In the genomic region with DNA sequence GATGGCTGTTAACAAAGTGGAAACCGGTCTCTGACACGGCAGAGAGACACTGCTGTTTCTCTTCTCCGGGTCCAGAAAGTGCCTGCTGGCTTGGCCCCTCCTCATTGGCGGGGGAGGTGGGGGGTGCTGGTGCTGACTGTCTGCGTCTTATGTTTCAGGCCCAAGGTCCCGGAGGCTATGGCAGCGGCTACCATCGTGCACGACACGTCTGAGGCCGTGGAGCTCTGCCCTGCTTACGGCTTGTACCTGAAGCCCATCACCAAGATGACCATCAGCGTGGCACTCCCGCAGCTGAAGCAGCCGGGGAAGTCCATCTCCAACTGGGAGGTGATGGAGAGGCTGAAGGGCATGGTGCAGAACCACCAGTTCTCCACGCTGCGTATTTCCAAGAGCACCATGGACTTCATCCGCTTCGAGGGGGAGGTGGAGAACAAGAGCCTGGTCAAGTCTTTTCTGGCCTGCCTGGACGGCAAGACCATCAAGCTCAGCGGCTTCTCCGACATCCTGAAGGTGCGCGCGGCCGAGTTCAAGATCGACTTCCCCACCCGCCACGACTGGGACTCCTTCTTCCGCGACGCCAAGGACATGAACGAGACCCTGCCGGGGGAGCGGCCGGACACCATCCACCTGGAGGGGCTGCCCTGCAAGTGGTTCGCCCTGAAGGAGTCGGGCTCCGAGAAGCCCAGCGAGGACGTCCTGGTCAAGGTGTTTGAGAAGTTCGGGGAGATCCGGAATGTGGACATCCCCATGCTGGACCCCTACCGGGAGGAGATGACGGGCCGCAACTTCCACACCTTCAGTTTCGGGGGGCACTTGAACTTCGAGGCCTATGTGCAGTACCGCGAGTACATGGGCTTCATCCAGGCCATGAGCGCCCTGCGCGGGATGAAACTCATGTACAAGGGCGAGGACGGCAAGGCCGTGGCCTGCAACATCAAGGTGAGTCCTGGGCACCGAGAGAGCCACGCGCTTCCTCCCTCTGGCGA, we compare ENCODE assay signal across 10 cellular contexts. TPM values are rescaled to one million over a fixed set of nuclear protein-coding genes. Genes with fewer than 3 reads are reported as not detected.
A peak's percentile ranks its signal among the peaks of the same experiment; 100 is the strongest.
DNase-seq lines count a peak whose midpoint lies in the region; ATAC-seq, FAIRE-seq and TF ChIP-seq lines count a peak whose summit lies in the region.
"Had no signal": no experiment of that assay in that cellular context is flagged by ENCODE, and none has a peak within 500 bp of the region (broad histone marks: within the 10 kb centered on the region; RNA-seq: fewer than 3 reads in every experiment).

No MANE protein-coding gene starts in this region.

- intact Hi-C loops in heart right ventricle (cut with DNase I) (loop anchor here in 6 of 10 donors (5.0 to 10.0 kb wide), 5 partner anchors 136 to 201 kb away; a partner anchor contains a TSS), left cardiac atrium (cut with DNase I) (no loop called here), GM12878 (cut with micrococcal nuclease; ENCODE audit: unreplicated experiment) (loop anchor here (10.0 kb wide), 1 partner anchor 259 kb away; a partner anchor contains a TSS), upper lobe of right lung (cut with DNase I) (no loop called here)

- H2AK5ac ChIP-seq in mesenchymal stem cell (ENCODE audit: low read length, severe bottlenecking), result no peak overlapping the region

- no peak overlapping the region for H3K23ac ChIP-seq in mesenchymal stem cell (ENCODE audit: low read length in 2 of 2)

- TF ChIP-seq RAD21 in GM12878 (IDR thresholded peaks at IDR 0.05; ENCODE audit: insufficient read depth, low read depth, low read length), result no peak

- no peaks in the 10 kb centered on the region for H3K9me3 ChIP-seq in heart right ventricle
- no peaks in the 10 kb centered on the region; the same call in 2 of the 3 replicates for H3K9me3 ChIP-seq in GM12878 (replicated peaks; ENCODE audit: control insufficient read depth, insufficient read depth, low read length)
- H3K9me3 ChIP-seq in mesenchymal stem cell (ENCODE audit: control insufficient read depth, low read length), result no peaks in the 10 kb centered on the region
- no peaks in the 10 kb centered on the region for H3K9me3 ChIP-seq in upper lobe of right lung

- H3K18ac ChIP-seq in mesenchymal stem cell (ENCODE audit: low read depth in 1 of 2, low read length in 2 of 2), result no peak overlapping the region

- H3K14ac ChIP-seq in mesenchymal stem cell (ENCODE audit: low read length in 2 of 2), result no peak overlapping the region

- BruUV-seq in GM12878 (replicated peaks; lab: Mats Ljungman, UMichigan), result TSS peak; percentile 55

- no peak for ATAC-seq in heart right ventricle
- no peak for ATAC-seq in left cardiac atrium
- ATAC-seq in GM12878, result no peak
- no peak for ATAC-seq in upper lobe of right lung
- no peak for ATAC-seq in GM19455 (IDR thresholded peaks at IDR 0.05; ENCODE audit: unreplicated experiment)

- POLR2A ChIA-PET in GM12878 (lab: Charles Lee), result no interaction called here

- TF ChIP-seq CTCF in heart right ventricle (IDR thresholded peaks at IDR 0.05), result no peak
- TF ChIP-seq CTCF in GM12878 (IDR thresholded peaks at IDR 0.05 in 2 of 3, conservative IDR thresholded peaks at IDR 0.05 in 1 of 3; ENCODE audit: control insufficient read depth in 2 of 3, extremely low read depth in 1 of 3, insufficient read depth in 1 of 3, low read depth in 3 of 3, low read length in 3 of 3), result no peak
- no peak for TF ChIP-seq CTCF in upper lobe of right lung (IDR thresholded peaks at IDR 0.05)

- H3K9ac ChIP-seq in GM12878 (ENCODE audit: control insufficient read depth, insufficient read depth, low read length) (peak overlapping the region; percentile 92), mesenchymal stem cell (ENCODE audit: low read length) (peak overlapping the region; percentile 94)

- FAIRE-seq in GM12878 (lab: Jason Lieb, UNC), result no peak
- FAIRE-seq: G401.6 had no signal

- 78 to 84% methylated on average over 60 of the region's 60 CpGs for WGBS in heart right ventricle, 2 donors
- 95% methylated on average over 60 of the region's 60 CpGs for WGBS in GM12878 (ENCODE audit: insufficient coverage, insufficient replicate concordance, low lambda C conversion rate, missing lambda C conversion rate)
- WGBS in mesenchymal stem cell, result 95% methylated on average over 60 of the region's 60 CpGs

- peak; percentile 31; the same call in 1 of the 2 replicates for TF ChIP-seq POLR2A in GM12878 (IDR thresholded peaks at IDR 0.05; ENCODE audit: low read depth, low read length)

- no peak overlapping the region for H2BK120ac ChIP-seq in mesenchymal stem cell (ENCODE audit: low read depth, low read length)

- H3K79me2 ChIP-seq in GM12878 (ENCODE audit: control insufficient read depth, insufficient read depth, low read length), result peaks cover 47% of the 10 kb centered on the region

- H3K4ac ChIP-seq in mesenchymal stem cell (ENCODE audit: low read depth in 1 of 2, low read length in 2 of 2), result no peak overlapping the region

- no peaks in the 10 kb centered on the region for H3K27me3 ChIP-seq in heart right ventricle
- no peaks in the 10 kb centered on the region for H3K27me3 ChIP-seq in GM12878 (replicated peaks in 1 of 2; ENCODE audit: control insufficient read depth in 2 of 2, insufficient read depth in 2 of 2, low read length in 1 of 2)
- no peaks in the 10 kb centered on the region for H3K27me3 ChIP-seq in mesenchymal stem cell (ENCODE audit: control insufficient read depth in 1 of 2, insufficient read depth in 1 of 2, low read length in 2 of 2)
- H3K27me3 ChIP-seq in upper lobe of right lung, result no peaks in the 10 kb centered on the region

- H2AFZ ChIP-seq in GM12878 (ENCODE audit: control insufficient read depth, low read depth, low read length) (no peak overlapping the region), mesenchymal stem cell (ENCODE audit: low read depth, low read length) (no peak overlapping the region)

- H3K4me3 ChIP-seq in heart right ventricle (peak overlapping the region in 9 of 10 donors; percentile 67 to 88 (median 76)), GM12878 (peak overlapping the region; percentile 98), mesenchymal stem cell (ENCODE audit: insufficient read depth in 1 of 2, low read depth in 1 of 2, low read length in 2 of 2) (peak overlapping the region in 1 of 2 experiments; percentile 92), upper lobe of right lung (peak overlapping the region; percentile 79)

- RAD21 ChIA-PET in GM12878 (lab: Charles Lee; ENCODE audit: unreplicated experiment), result no interaction called here

- DNase-seq in heart right ventricle, result no peak
- no peak for DNase-seq in left cardiac atrium
- DNase-seq in GM12878 (ENCODE audit: low read depth, low spot score), result no peak
- DNase-seq in mesenchymal stem cell, result no peak
- DNase-seq in upper lobe of right lung, result peak; percentile 63
- no peak for DNase-seq in HuH-7.5 (ENCODE audit: low spot score)
- DNase-seq in T-helper 9 cell, result no peak

- in situ Hi-C loops in GM12878 (cut with MboI), result no loop called here

- H3K36me3 ChIP-seq in heart right ventricle (peaks cover 0 to 51% (median 41%) of the 10 kb centered on the region in 9 donors), GM12878 (ENCODE audit: control insufficient read depth in 2 of 2, insufficient read depth in 2 of 2, low read length in 1 of 2) (peaks cover 26 to 42% of the 10 kb centered on the region in 2 experiments), mesenchymal stem cell (ENCODE audit: control insufficient read depth in 1 of 2, insufficient read depth in 2 of 2, low read depth in 1 of 2, low read length in 2 of 2) (peaks cover 50 to 55% of the 10 kb centered on the region in 2 experiments), upper lobe of right lung (peaks cover 52% of the 10 kb centered on the region)

- H4K91ac ChIP-seq in mesenchymal stem cell (ENCODE audit: low read length), result no peak overlapping the region

- peak overlapping the region in 7 of 10 donors; percentile 83 to 94 (median 92) for H3K27ac ChIP-seq in heart right ventricle
- H3K27ac ChIP-seq in GM12878 (ENCODE audit: control insufficient read depth, insufficient read depth), result no peak overlapping the region
- H3K27ac ChIP-seq in mesenchymal stem cell (ENCODE audit: low read length, poor library complexity, severe bottlenecking), result no peak overlapping the region
- H3K27ac ChIP-seq in upper lobe of right lung, result no peak overlapping the region

- H2BK12ac ChIP-seq in mesenchymal stem cell (ENCODE audit: low read length in 2 of 2), result no peak overlapping the region

- no peak overlapping the region for H2BK5ac ChIP-seq in mesenchymal stem cell (ENCODE audit: low read depth, low read length, poor library complexity, severe bottlenecking)

- H3K4me2 ChIP-seq in GM12878 (ENCODE audit: control insufficient read depth, insufficient read depth) (peak overlapping the region; percentile 94), mesenchymal stem cell (ENCODE audit: low read length, poor library complexity, severe bottlenecking) (peak overlapping the region; percentile 81)

- H4K20me1 ChIP-seq in GM12878 (ENCODE audit: control insufficient read depth, insufficient read depth), result peaks cover 6% of the 10 kb centered on the region

- peaks cover 0 to 41% (median 18%) of the 10 kb centered on the region in 9 donors for H3K4me1 ChIP-seq in heart right ventricle
- H3K4me1 ChIP-seq in GM12878 (ENCODE audit: control insufficient read depth, insufficient read depth, low read length), result peaks cover 26% of the 10 kb centered on the region
- H3K4me1 ChIP-seq in mesenchymal stem cell (ENCODE audit: control insufficient read depth, insufficient read depth, low read depth, low read length), result peaks cover 15% of the 10 kb centered on the region
- H3K4me1 ChIP-seq in upper lobe of right lung, result peaks cover 15% of the 10 kb centered on the region

- peaks cover 18% of the 10 kb centered on the region for H3K79me1 ChIP-seq in mesenchymal stem cell (replicated peaks; ENCODE audit: low read length, poor library complexity, severe bottlenecking)

- CTCF ChIA-PET in GM12878 (lab: Yijun Ruan, JAX), result no interaction called here

- H4K8ac ChIP-seq in mesenchymal stem cell (ENCODE audit: low read length), result no peak overlapping the region

- no peak for TF ChIP-seq EP300 in GM12878 (IDR thresholded peaks at IDR 0.05; ENCODE audit: borderline replicate concordance in 1 of 2, control insufficient read depth in 1 of 2, low read depth in 2 of 2, low read length in 2 of 2)

- SMC1A ChIA-PET in GM12878 (lab: Charles Lee; ENCODE audit: uncharacterized antibody, unreplicated experiment), result no interaction called here

- H2BK15ac ChIP-seq in mesenchymal stem cell (ENCODE audit: low read depth, poor library complexity, severe bottlenecking), result no peak overlapping the region

RNA-seq across cellular contexts. Expression of a gene that starts 2.2 kb away (rescaled TPM):
- total RNA-seq in heart right ventricle (10 to 100 TPM; 12.2 to 20.3 (median 15.8) TPM), left cardiac atrium (10 to 100 TPM; 16.1 to 22.3 TPM), GM12878 (2014; rRNA removed) (42.8 and 47.0 TPM in 2 replicates), GM12878 (2014; rRNA removed; fragmentation: Illumina TruSeq; extraction: Trizol) (14.3 and 16.1 TPM in 2 replicates), GM12878 (2021) (48.7 and 53.9 TPM in 2 replicates), upper lobe of right lung (46.3 TPM)
- polyA plus RNA-seq in heart right ventricle (10 to 100 TPM; 21.1 to 35.6 TPM), GM12878 (2011; rRNA removed) (16.4 and 24.7 TPM in 2 replicates), GM12878 (2014; fragmentation: Illumina TruSeq; extraction: Trizol) (9.0 and 17.1 TPM in 2 replicates), GM12878 (2014; fragmentation: Nextera tagmentation; extraction: Ambion mirVana) (1 to 10 TPM; 3.0 to 5.6 TPM), GM12878 (2014; rRNA removed) (55.8 and 64.2 TPM in 2 replicates), GM12878 (2016; fragmentation: Nextera tagmentation; extraction: Ambion mirVana) (10 to 100 TPM; 26.3 to 42.6 TPM)
- 96.4 and 115 TPM in 2 replicates for total RNA-seq in GM12878 (2013; cell fraction: nucleolus; rRNA removed)
- 17.3 TPM for polyA plus RNA-seq in GM12878 (2011; ENCODE audit: low read depth)
- polyA plus RNA-seq in GM12878 (2011; cell fraction: cytosol; rRNA removed), result 30.4 and 40.9 TPM in 2 replicates
- 366 and 371 TPM in 2 replicates for polyA plus RNA-seq in GM12878 (2011; cell fraction: nucleus; rRNA removed)
- polyA plus RNA-seq in GM12878 (2012), result 53.8 and 67.0 TPM in 2 replicates
- polyA minus RNA-seq in GM12878 (2011; rRNA and poly(A)+ RNA removed), result 4.9 and 9.4 TPM in 2 replicates
- 7.1 and 7.6 TPM in 2 replicates for polyA minus RNA-seq in GM12878 (2011; cell fraction: cytosol; rRNA and poly(A)+ RNA removed)
- 19.7 and 26.1 TPM in 2 replicates for polyA minus RNA-seq in GM12878 (2011; cell fraction: nucleus; rRNA and poly(A)+ RNA removed)
- 24.2 TPM for polyA plus RNA-seq in mesenchymal stem cell (2013, experiment 1 of 2)
- 23.7 TPM for polyA plus RNA-seq in mesenchymal stem cell (2013, experiment 2 of 2)

RNA-seq across cellular contexts. Expression of a gene that starts 21.3 kb away (rescaled TPM):
- total RNA-seq in heart right ventricle, result not detected
- under 1 TPM; 0.09 to 0.37 TPM for polyA plus RNA-seq in heart right ventricle
- total RNA-seq in left cardiac atrium, result under 1 TPM in 1 of 2 donors, not detected in 1; 0.24 TPM
- not detected in 2 replicates for total RNA-seq in GM12878 (2013; cell fraction: nucleolus; rRNA removed)
- not detected in 2 replicates for total RNA-seq in GM12878 (2014; rRNA removed)
- not detected in 2 replicates for total RNA-seq in GM12878 (2014; rRNA removed; fragmentation: Illumina TruSeq; extraction: Trizol)
- not detected in 2 replicates for total RNA-seq in GM12878 (2021)
- polyA plus RNA-seq in GM12878 (2011; ENCODE audit: low read depth), result 0.77 TPM
- not detected in 2 replicates for polyA plus RNA-seq in GM12878 (2011; rRNA removed)
- polyA plus RNA-seq in GM12878 (2011; cell fraction: cytosol; rRNA removed), result 0.10 and 0.20 TPM in 2 replicates
- 0.18 TPM in 1 of 2 replicates, not detected in the other for polyA plus RNA-seq in GM12878 (2011; cell fraction: nucleus; rRNA removed)
- 0.45 and 1.1 TPM in 2 replicates for polyA plus RNA-seq in GM12878 (2012)
- 0.29 TPM in 1 of 2 replicates, not detected in the other for polyA plus RNA-seq in GM12878 (2014; fragmentation: Illumina TruSeq; extraction: Trizol)
- under 1 TPM in 1 of 2 experiments, not detected in 1; 0.18 TPM for polyA plus RNA-seq in GM12878 (2014; fragmentation: Nextera tagmentation; extraction: Ambion mirVana)
- polyA plus RNA-seq in GM12878 (2014; rRNA removed), result 0.09 TPM in 1 of 2 replicates, not detected in the other
- not detected for polyA plus RNA-seq in GM12878 (2016; fragmentation: Nextera tagmentation; extraction: Ambion mirVana)
- polyA minus RNA-seq in GM12878 (2011; rRNA and poly(A)+ RNA removed), result not detected in 2 replicates
- polyA minus RNA-seq in GM12878 (2011; cell fraction: cytosol; rRNA and poly(A)+ RNA removed), result not detected in 2 replicates
- not detected in 2 replicates for polyA minus RNA-seq in GM12878 (2011; cell fraction: nucleus; rRNA and poly(A)+ RNA removed)
- 0.04 TPM for polyA plus RNA-seq in mesenchymal stem cell (2013, experiment 1 of 2)
- 0.04 TPM for polyA plus RNA-seq in mesenchymal stem cell (2013, experiment 2 of 2)
- not detected for total RNA-seq in upper lobe of right lung

RNA-seq across cellular contexts. Expression of a gene that starts 56.6 kb away (rescaled TPM):
- total RNA-seq in heart right ventricle (1 to 10 TPM; 1.2 to 6.7 (median 4.1) TPM), left cardiac atrium (1 to 10 TPM; 1.8 to 3.0 TPM), GM12878 (2014; rRNA removed) (34.0 and 44.7 TPM in 2 replicates), GM12878 (2014; rRNA removed; fragmentation: Illumina TruSeq; extraction: Trizol) (28.8 and 29.7 TPM in 2 replicates), GM12878 (2021) (61.3 and 61.8 TPM in 2 replicates), upper lobe of right lung (3.1 TPM)
- polyA plus RNA-seq in heart right ventricle (1 to 10 TPM; 1.0 to 3.2 TPM), GM12878 (2011; rRNA removed) (20.4 and 31.1 TPM in 2 replicates), GM12878 (2014; fragmentation: Illumina TruSeq; extraction: Trizol) (27.5 and 30.5 TPM in 2 replicates), GM12878 (2014; fragmentation: Nextera tagmentation; extraction: Ambion mirVana) (1 to 10 TPM; 2.0 to 4.0 TPM), GM12878 (2014; rRNA removed) (41.8 and 49.0 TPM in 2 replicates), GM12878 (2016; fragmentation: Nextera tagmentation; extraction: Ambion mirVana) (10 to 100 TPM; 62.7 to 64.4 TPM)
- total RNA-seq in GM12878 (2013; cell fraction: nucleolus; rRNA removed), result 85.1 and 89.7 TPM in 2 replicates
- 30.9 TPM for polyA plus RNA-seq in GM12878 (2011; ENCODE audit: low read depth)
- polyA plus RNA-seq in GM12878 (2011; cell fraction: cytosol; rRNA removed), result 41.3 and 52.8 TPM in 2 replicates
- polyA plus RNA-seq in GM12878 (2011; cell fraction: nucleus; rRNA removed), result 29.2 and 35.1 TPM in 2 replicates
- polyA plus RNA-seq in GM12878 (2012), result 41.7 and 45.3 TPM in 2 replicates
- polyA minus RNA-seq in GM12878 (2011; rRNA and poly(A)+ RNA removed), result 37.7 and 60.0 TPM in 2 replicates
- polyA minus RNA-seq in GM12878 (2011; cell fraction: cytosol; rRNA and poly(A)+ RNA removed), result 26.7 and 36.8 TPM in 2 replicates
- 20.7 and 34.7 TPM in 2 replicates for polyA minus RNA-seq in GM12878 (2011; cell fraction: nucleus; rRNA and poly(A)+ RNA removed)
- not detected for polyA plus RNA-seq in mesenchymal stem cell (2013, experiment 1 of 2)
- not detected for polyA plus RNA-seq in mesenchymal stem cell (2013, experiment 2 of 2)
- total RNA-seq: temporal lobe had no signal

Comparison
In these comparisons a context has a peak if more than half of its experiments do, and no peak if none do; other contexts are left out.
1. intact Hi-C loops: an anchor here in heart right ventricle (5.0 to 10.0 kb wide) and GM12878 (10.0 kb wide); none called in left cardiac atrium and upper lobe of right lung.
2. H3K27ac ChIP-seq: peak in heart right ventricle (7 of 10); none in GM12878 (single experiment), mesenchymal stem cell (single experiment) and upper lobe of right lung (single experiment).